In the genomic region with DNA sequence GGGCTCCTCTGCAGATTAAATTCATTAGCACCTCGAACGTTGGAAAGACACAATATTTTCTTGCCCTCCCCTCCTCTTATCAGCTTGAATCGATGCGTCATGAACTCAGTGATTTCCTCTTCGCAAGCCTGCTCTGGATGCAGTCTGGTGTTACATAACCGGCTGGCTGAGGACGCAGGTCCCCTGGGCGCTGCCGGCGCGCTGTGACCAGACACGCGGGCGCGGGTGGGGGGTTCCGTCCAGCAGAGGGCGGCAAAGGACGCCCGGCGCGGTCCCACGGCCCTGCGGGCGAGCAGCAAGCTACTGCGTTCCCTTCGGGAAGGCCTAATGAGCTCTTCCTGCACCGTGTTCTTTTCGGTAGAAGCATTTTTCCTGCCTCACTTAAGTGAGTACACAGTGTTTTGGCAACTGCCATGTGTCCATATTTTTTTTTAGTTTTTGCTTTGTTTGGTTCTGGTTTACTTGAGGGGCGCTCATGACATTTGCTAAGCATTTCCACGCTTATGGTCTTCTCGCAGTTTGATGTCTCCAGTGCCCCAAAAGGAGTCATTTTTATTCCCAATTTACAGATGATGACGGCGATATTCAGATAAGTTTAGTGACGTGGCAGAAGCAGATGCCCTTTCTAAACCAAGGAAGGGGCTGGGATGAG, we compare ENCODE assay signal across 1 cellular context.
TF ChIP-seq lines count a peak whose summit lies in the region.

No MANE protein-coding gene starts in this region.

TF ChIP-seq in HepG2, 621 proteins besides CTCF, POLR2A, EP300 and RAD21 (continued from another document and continues in another):
- TF ChIP-seq, protein P1, sequence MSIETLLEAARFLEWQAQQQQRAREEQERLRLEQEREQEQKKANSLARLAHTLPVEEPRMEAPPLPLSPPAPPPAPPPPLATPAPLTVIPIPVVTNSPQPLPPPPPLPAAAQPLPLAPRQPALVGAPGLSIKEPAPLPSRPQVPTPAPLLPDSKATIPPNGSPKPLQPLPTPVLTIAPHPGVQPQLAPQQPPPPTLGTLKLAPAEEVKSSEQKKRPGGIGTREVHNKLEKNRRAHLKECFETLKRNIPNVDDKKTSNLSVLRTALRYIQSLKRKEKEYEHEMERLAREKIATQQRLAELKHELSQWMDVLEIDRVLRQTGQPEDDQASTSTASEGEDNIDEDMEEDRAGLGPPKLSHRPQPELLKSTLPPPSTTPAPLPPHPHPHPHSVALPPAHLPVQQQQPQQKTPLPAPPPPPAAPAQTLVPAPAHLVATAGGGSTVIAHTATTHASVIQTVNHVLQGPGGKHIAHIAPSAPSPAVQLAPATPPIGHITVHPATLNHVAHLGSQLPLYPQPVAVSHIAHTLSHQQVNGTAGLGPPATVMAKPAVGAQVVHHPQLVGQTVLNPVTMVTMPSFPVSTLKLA (IDR thresholded peaks at IDR 0.05), result no peak
- TF ChIP-seq, protein P2, sequence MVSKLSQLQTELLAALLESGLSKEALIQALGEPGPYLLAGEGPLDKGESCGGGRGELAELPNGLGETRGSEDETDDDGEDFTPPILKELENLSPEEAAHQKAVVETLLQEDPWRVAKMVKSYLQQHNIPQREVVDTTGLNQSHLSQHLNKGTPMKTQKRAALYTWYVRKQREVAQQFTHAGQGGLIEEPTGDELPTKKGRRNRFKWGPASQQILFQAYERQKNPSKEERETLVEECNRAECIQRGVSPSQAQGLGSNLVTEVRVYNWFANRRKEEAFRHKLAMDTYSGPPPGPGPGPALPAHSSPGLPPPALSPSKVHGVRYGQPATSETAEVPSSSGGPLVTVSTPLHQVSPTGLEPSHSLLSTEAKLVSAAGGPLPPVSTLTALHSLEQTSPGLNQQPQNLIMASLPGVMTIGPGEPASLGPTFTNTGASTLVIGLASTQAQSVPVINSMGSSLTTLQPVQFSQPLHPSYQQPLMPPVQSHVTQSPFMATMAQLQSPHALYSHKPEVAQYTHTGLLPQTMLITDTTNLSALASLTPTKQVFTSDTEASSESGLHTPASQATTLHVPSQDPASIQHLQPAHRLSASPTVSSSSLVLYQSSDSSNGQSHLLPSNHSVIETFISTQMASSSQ (IDR thresholded peaks at IDR 0.05; ENCODE audit: low read depth), result no peak
- TF ChIP-seq, protein P2 (CRISPR knock-in tag; IDR thresholded peaks at IDR 0.05; ENCODE audit: borderline replicate concordance), result no peak
- TF ChIP-seq EEA1 (CRISPR knock-in tag; IDR thresholded peaks at IDR 0.05; ENCODE audit: borderline replicate concordance), result no peak
- TF ChIP-seq ZNF556 (CRISPR knock-in tag; IDR thresholded peaks at IDR 0.05; ENCODE audit: borderline replicate concordance), result peak; percentile 75; the same call in 1 of the 2 replicates
- peak; percentile 36; the same call in 1 of the 2 replicates for TF ChIP-seq KAT8 (CRISPR knock-in tag; IDR thresholded peaks at IDR 0.05)
- TF ChIP-seq MTF2 (CRISPR knock-in tag; IDR thresholded peaks at IDR 0.05; ENCODE audit: borderline replicate concordance), result peak; percentile 71; the same call in 1 of the 2 replicates
- TF ChIP-seq MTA3 (CRISPR knock-in tag; IDR thresholded peaks at IDR 0.05), result no peak
- TF ChIP-seq FLYWCH1 (CRISPR knock-in tag; IDR thresholded peaks at IDR 0.05), result no peak
- TF ChIP-seq, protein P3, sequence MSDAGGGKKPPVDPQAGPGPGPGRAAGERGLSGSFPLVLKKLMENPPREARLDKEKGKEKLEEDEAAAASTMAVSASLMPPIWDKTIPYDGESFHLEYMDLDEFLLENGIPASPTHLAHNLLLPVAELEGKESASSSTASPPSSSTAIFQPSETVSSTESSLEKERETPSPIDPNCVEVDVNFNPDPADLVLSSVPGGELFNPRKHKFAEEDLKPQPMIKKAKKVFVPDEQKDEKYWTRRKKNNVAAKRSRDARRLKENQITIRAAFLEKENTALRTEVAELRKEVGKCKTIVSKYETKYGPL (CRISPR knock-in tag; IDR thresholded peaks at IDR 0.05), result peak; percentile 98
- no peak for TF ChIP-seq NFE2L1 (CRISPR knock-in tag; IDR thresholded peaks at IDR 0.05; ENCODE audit: borderline replicate concordance)
- TF ChIP-seq ZNF564 (CRISPR knock-in tag; IDR thresholded peaks at IDR 0.05), result no peak
- 0 out of 2 replicates have a peak, but pooled peaks have one; percentile 61 for TF ChIP-seq ZNF567 (CRISPR knock-in tag; IDR thresholded peaks at IDR 0.05; ENCODE audit: borderline replicate concordance)
- TF ChIP-seq MYNN (CRISPR knock-in tag; IDR thresholded peaks at IDR 0.05; ENCODE audit: low read depth), result no peak
- peak; percentile 63; the same call in 1 of the 2 replicates for TF ChIP-seq YEATS4 (CRISPR knock-in tag; IDR thresholded peaks at IDR 0.05; ENCODE audit: borderline replicate concordance)
- no peak for TF ChIP-seq TCF7 (IDR thresholded peaks at IDR 0.05; ENCODE audit: low read depth)
- peak; percentile 60; the same call in 1 of the 2 replicates for TF ChIP-seq KDM5B (CRISPR knock-in tag; IDR thresholded peaks at IDR 0.05; ENCODE audit: borderline replicate concordance)
- 0 out of 2 replicates have a peak, but pooled peaks have one; percentile 40 for TF ChIP-seq FOXK1 (CRISPR knock-in tag; IDR thresholded peaks at IDR 0.05; ENCODE audit: borderline replicate concordance, low read depth)
- no peak for TF ChIP-seq SNAPC2 (CRISPR knock-in tag; IDR thresholded peaks at IDR 0.05)
- TF ChIP-seq ZFP62 (CRISPR knock-in tag; IDR thresholded peaks at IDR 0.05), result no peak
- peak; percentile 67; the same call in 1 of the 2 replicates for TF ChIP-seq RNF2 (conservative IDR thresholded peaks at IDR 0.05; ENCODE audit: low read depth)
- TF ChIP-seq MAF1 (CRISPR knock-in tag; IDR thresholded peaks at IDR 0.05; ENCODE audit: borderline replicate concordance), result peak; percentile 64; the same call in 1 of the 2 replicates
- TF ChIP-seq TBP (CRISPR knock-in tag; IDR thresholded peaks at IDR 0.05), result peak; percentile 26; the same call in 1 of the 2 replicates
- no peak for TF ChIP-seq ZNF20 (CRISPR knock-in tag; IDR thresholded peaks at IDR 0.05)
- peak; percentile 64; the same call in 1 of the 2 replicates for TF ChIP-seq MED1 (CRISPR knock-in tag; IDR thresholded peaks at IDR 0.05)
- TF ChIP-seq ZFX (CRISPR knock-in tag; IDR thresholded peaks at IDR 0.05; ENCODE audit: low read depth), result no peak
- TF ChIP-seq REXO4 (CRISPR knock-in tag; IDR thresholded peaks at IDR 0.05; ENCODE audit: borderline replicate concordance), result no peak
- TF ChIP-seq ZNF501 (CRISPR knock-in tag; IDR thresholded peaks at IDR 0.05), result peak; percentile 92
- TF ChIP-seq, protein P4, sequence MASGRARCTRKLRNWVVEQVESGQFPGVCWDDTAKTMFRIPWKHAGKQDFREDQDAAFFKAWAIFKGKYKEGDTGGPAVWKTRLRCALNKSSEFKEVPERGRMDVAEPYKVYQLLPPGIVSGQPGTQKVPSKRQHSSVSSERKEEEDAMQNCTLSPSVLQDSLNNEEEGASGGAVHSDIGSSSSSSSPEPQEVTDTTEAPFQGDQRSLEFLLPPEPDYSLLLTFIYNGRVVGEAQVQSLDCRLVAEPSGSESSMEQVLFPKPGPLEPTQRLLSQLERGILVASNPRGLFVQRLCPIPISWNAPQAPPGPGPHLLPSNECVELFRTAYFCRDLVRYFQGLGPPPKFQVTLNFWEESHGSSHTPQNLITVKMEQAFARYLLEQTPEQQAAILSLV (CRISPR knock-in tag; IDR thresholded peaks at IDR 0.05; ENCODE audit: borderline replicate concordance), result peak; percentile 57; the same call in 1 of the 2 replicates
- TF ChIP-seq ZNF30 (CRISPR knock-in tag; IDR thresholded peaks at IDR 0.05), result no peak
- TF ChIP-seq CBX5 (CRISPR knock-in tag; IDR thresholded peaks at IDR 0.05; ENCODE audit: borderline replicate concordance), result peak; percentile 46; the same call in 1 of the 2 replicates
- TF ChIP-seq, protein P5, sequence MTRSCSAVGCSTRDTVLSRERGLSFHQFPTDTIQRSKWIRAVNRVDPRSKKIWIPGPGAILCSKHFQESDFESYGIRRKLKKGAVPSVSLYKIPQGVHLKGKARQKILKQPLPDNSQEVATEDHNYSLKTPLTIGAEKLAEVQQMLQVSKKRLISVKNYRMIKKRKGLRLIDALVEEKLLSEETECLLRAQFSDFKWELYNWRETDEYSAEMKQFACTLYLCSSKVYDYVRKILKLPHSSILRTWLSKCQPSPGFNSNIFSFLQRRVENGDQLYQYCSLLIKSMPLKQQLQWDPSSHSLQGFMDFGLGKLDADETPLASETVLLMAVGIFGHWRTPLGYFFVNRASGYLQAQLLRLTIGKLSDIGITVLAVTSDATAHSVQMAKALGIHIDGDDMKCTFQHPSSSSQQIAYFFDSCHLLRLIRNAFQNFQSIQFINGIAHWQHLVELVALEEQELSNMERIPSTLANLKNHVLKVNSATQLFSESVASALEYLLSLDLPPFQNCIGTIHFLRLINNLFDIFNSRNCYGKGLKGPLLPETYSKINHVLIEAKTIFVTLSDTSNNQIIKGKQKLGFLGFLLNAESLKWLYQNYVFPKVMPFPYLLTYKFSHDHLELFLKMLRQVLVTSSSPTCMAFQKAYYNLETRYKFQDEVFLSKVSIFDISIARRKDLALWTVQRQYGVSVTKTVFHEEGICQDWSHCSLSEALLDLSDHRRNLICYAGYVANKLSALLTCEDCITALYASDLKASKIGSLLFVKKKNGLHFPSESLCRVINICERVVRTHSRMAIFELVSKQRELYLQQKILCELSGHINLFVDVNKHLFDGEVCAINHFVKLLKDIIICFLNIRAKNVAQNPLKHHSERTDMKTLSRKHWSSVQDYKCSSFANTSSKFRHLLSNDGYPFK (CRISPR knock-in tag; IDR thresholded peaks at IDR 0.05; ENCODE audit: borderline replicate concordance), result no peak; the same call in 1 of the 2 replicates
- TF ChIP-seq ZNF670 (CRISPR knock-in tag; IDR thresholded peaks at IDR 0.05; ENCODE audit: borderline replicate concordance), result no peak
- TF ChIP-seq ZNF569 (CRISPR knock-in tag; IDR thresholded peaks at IDR 0.05; ENCODE audit: borderline replicate concordance), result no peak
- TF ChIP-seq SRF (IDR thresholded peaks at IDR 0.05; ENCODE audit: low read depth, low read length), result no peak
- no peak for TF ChIP-seq ZNF460 (CRISPR knock-in tag; IDR thresholded peaks at IDR 0.05; ENCODE audit: borderline replicate concordance)
- no peak for TF ChIP-seq ZKSCAN8 (CRISPR knock-in tag; IDR thresholded peaks at IDR 0.05; ENCODE audit: borderline replicate concordance)
- peak; percentile 44; the same call in 1 of the 2 replicates for TF ChIP-seq ZNF747 (CRISPR knock-in tag; IDR thresholded peaks at IDR 0.05; ENCODE audit: borderline replicate concordance)
- 0 out of 2 replicates have a peak, but pooled peaks have one; percentile 51 for TF ChIP-seq KLF6 (CRISPR knock-in tag; IDR thresholded peaks at IDR 0.05)
- TF ChIP-seq, protein P6, sequence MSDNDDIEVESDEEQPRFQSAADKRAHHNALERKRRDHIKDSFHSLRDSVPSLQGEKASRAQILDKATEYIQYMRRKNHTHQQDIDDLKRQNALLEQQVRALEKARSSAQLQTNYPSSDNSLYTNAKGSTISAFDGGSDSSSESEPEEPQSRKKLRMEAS (IDR thresholded peaks at IDR 0.05), result peak; percentile 74
- no peak for TF ChIP-seq ZNF879 (CRISPR knock-in tag; IDR thresholded peaks at IDR 0.05)
- TF ChIP-seq SKI (IDR thresholded peaks at IDR 0.05; ENCODE audit: partially characterized antibody), result peak; percentile 73
- no peak for TF ChIP-seq ZNF24 (IDR thresholded peaks at IDR 0.05)
- TF ChIP-seq, protein P7, sequence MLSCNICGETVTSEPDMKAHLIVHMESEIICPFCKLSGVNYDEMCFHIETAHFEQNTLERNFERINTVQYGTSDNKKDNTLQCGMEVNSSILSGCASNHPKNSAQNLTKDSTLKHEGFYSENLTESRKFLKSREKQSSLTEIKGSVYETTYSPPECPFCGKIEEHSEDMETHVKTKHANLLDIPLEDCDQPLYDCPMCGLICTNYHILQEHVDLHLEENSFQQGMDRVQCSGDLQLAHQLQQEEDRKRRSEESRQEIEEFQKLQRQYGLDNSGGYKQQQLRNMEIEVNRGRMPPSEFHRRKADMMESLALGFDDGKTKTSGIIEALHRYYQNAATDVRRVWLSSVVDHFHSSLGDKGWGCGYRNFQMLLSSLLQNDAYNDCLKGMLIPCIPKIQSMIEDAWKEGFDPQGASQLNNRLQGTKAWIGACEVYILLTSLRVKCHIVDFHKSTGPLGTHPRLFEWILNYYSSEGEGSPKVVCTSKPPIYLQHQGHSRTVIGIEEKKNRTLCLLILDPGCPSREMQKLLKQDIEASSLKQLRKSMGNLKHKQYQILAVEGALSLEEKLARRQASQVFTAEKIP (CRISPR knock-in tag; IDR thresholded peaks at IDR 0.05; ENCODE audit: borderline replicate concordance), result no peak
- TF ChIP-seq STAG1 (CRISPR knock-in tag; IDR thresholded peaks at IDR 0.05), result peak; percentile 100
- TF ChIP-seq, protein P8, sequence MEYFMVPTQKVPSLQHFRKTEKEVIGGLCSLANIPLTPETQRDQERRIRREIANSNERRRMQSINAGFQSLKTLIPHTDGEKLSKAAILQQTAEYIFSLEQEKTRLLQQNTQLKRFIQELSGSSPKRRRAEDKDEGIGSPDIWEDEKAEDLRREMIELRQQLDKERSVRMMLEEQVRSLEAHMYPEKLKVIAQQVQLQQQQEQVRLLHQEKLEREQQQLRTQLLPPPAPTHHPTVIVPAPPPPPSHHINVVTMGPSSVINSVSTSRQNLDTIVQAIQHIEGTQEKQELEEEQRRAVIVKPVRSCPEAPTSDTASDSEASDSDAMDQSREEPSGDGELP (IDR thresholded peaks at IDR 0.05; ENCODE audit: borderline replicate concordance, low read depth), result 0 out of 2 replicates have a peak, but pooled peaks have one; percentile 16
- TF ChIP-seq ZNF75D (CRISPR knock-in tag; IDR thresholded peaks at IDR 0.05; ENCODE audit: borderline replicate concordance), result no peak
- peak; percentile 85 for TF ChIP-seq FOSL2 (CRISPR knock-in tag; IDR thresholded peaks at IDR 0.05)
- 0 out of 2 replicates have a peak, but pooled peaks have one; percentile 36 for TF ChIP-seq SMYD3 (CRISPR knock-in tag; IDR thresholded peaks at IDR 0.05)
- TF ChIP-seq ZNF343 (CRISPR knock-in tag; IDR thresholded peaks at IDR 0.05), result 0 out of 2 replicates have a peak, but pooled peaks have one; percentile 40
- TF ChIP-seq SOX6 (IDR thresholded peaks at IDR 0.05), result no peak
- TF ChIP-seq SOX6 (CRISPR knock-in tag; IDR thresholded peaks at IDR 0.05), result peak; percentile 78
